Comparison of ENCODE assay signal across 8 cellular contexts in genomic region chr16:5972747-5973146, GRCh38.
"Had no signal": no experiment of that assay in that cellular context is flagged by ENCODE, and none has a peak within 500 bp of the region (broad histone marks: within the 10 kb centered on the region; RNA-seq: fewer than 3 reads in every experiment).

No MANE protein-coding gene starts in this region.

- H3K27me3 Mint-ChIP-seq: IgD-negative memory B cell had no signal

- H3K4me3 ChIP-seq: GM23248 had no signal

- H3K4me3 Mint-ChIP-seq: H9, IgD-negative memory B cell had no signal

- H3K27ac ChIP-seq: GM23248, HL-60 had no signal

- H3K4me1 Mint-ChIP-seq: H9 had no signal

- H3K36me3 Mint-ChIP-seq: IgD-negative memory B cell had no signal

- FAIRE-seq: H54 had no signal

- H3K27ac Mint-ChIP-seq: H9, IgD-negative memory B cell had no signal

- H2AFZ ChIP-seq: GM23248 had no signal

- DNase-seq: GM23248, GOT3, H9, HCEC 1CT, KG1 had no signal

- H3K9ac ChIP-seq: GM23248 had no signal
